ENCODE assay signal across 15 cellular contexts in the genomic region with DNA sequence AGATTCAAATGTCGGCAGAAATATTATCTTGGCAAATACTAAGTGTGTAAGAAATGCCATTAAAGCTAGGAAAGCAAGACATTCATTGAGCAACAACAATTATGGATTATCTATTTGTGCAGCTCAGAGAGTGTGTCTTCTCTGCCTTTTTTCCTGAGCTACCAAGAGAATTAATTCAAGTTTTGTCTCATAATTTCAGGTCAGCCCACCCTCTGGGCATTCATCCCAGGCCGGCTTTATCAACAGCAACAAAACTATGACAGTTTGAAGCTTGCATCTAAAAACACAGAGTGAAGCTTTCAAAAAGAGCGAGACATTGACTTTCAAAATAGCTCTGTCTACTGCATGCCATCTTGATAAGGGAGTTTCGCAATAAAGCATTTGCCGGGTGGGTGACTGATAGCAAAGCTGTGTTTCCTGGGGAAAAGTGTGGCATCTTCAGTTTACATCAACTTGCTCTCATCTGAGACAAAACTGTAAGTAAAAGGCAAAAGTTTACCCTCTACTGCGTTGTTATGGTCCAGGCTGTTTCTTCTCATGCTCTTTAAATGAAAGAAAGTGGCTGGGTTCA.
DNase-seq lines count a peak whose midpoint lies in the region; ATAC-seq, FAIRE-seq and TF ChIP-seq lines count a peak whose summit lies in the region.
"Had no signal": no experiment of that assay in that cellular context is flagged by ENCODE, and none has a peak within 500 bp of the region (broad histone marks: within the 10 kb centered on the region; RNA-seq: fewer than 3 reads in every experiment).

No MANE protein-coding gene starts in this region.

- 1% methylated on average over 6 of the region's 6 CpGs for WGBS in K562 (ENCODE audit: insufficient coverage, low coverage, missing lambda C conversion rate)

- no peaks in the 10 kb centered on the region for H3K27me3 ChIP-seq in BLaER1 treated with 17β-estradiol and CSF1 and Interleukin-3, amounts not matched to agents 10 nM and 100 nM
- no peaks in the 10 kb centered on the region for H3K27me3 ChIP-seq in GM23338 (ENCODE audit: insufficient read depth)
- peaks cover 0 to 6% of the 10 kb centered on the region in 2 experiments; a peak in 1 of 5 replicates for H3K27me3 ChIP-seq in K562 (ENCODE audit: control insufficient read depth in 2 of 2, insufficient read depth in 2 of 2, low read length in 2 of 2)
- H3K27me3 ChIP-seq in HAP-1 (ENCODE audit: low read depth): no peaks in the 10 kb centered on the region

- CTCF ChIA-PET in K562 (lab: Yijun Ruan, JAX; ENCODE audit: low intra/inter-chr PET ratio): no interaction called here

- TF ChIP-seq CTCF in GM23338 (conservative IDR thresholded peaks at IDR 0.05; ENCODE audit: low read depth in 2 of 2) (no peak), K562 (IDR thresholded peaks at IDR 0.05 in 2 of 3, conservative IDR thresholded peaks at IDR 0.05 in 1 of 3; ENCODE audit: insufficient read depth in 2 of 3, low read depth in 1 of 3, low read length in 3 of 3) (no peak), CD14-positive monocyte (IDR thresholded peaks at IDR 0.05) (no peak)

- no peak for TF ChIP-seq EP300 in K562 (IDR thresholded peaks at IDR 0.05; ENCODE audit: low read length)

- intact Hi-C loops in K562 (cut with micrococcal nuclease) (no loop called here), CD14-positive monocyte (cut with micrococcal nuclease) (no loop called here)

- peaks cover 6% of the 10 kb centered on the region for H3K27me3 Mint-ChIP-seq in GM23338 (ENCODE audit: insufficient read depth, low read depth, poor library complexity)
- H3K27me3 Mint-ChIP-seq in CD14-positive monocyte (ENCODE audit: low read depth in 3 of 3): peaks cover 0 to 3% (median 0%) of the 10 kb centered on the region in 3 donors
- H3K27me3 Mint-ChIP-seq: CD4-positive, CD25-positive, alpha-beta regulatory T cell had no signal

- H3K4me1 Mint-ChIP-seq in GM23338 (peaks cover 17% of the 10 kb centered on the region; the same call in 2 of the 3 replicates), CD14-positive monocyte (no peaks in the 10 kb centered on the region)
- H3K4me1 Mint-ChIP-seq: CD4-positive, CD25-positive, alpha-beta regulatory T cell had no signal

- H3K9me3 ChIP-seq in BLaER1 treated with 17β-estradiol and CSF1 and Interleukin-3, amounts not matched to agents 10 nM and 100 nM (replicated peaks in 1 of 11): peaks cover 0 to 21% (median 3%) of the 10 kb centered on the region in 11 experiments; a peak in 8 of 22 replicates
- H3K9me3 ChIP-seq in K562 (replicated peaks; ENCODE audit: control insufficient read depth, insufficient read depth, low read depth, low read length): no peaks in the 10 kb centered on the region
- no peaks in the 10 kb centered on the region for H3K9me3 ChIP-seq in HAP-1
- H3K9me3 ChIP-seq: A549 had no signal

- peaks cover 13% of the 10 kb centered on the region for H3K9me2 ChIP-seq in GM23338 (ENCODE audit: insufficient read depth)

- H3K9me3 Mint-ChIP-seq in GM23338 (no peaks in the 10 kb centered on the region; the same call in 2 of the 3 replicates), CD14-positive monocyte (peaks cover 7 to 28% (median 14%) of the 10 kb centered on the region in 7 donors)
- peaks cover 0 to 10% of the 10 kb centered on the region in 2 donors for H3K9me3 Mint-ChIP-seq in activated naive CD4-positive, alpha-beta T cell treated with anti-CD3 and anti-CD28 coated beads, Interleukin-2, amount 50 U/mL, for 72 hours

- H3K4me1 ChIP-seq in BLaER1 treated with 17β-estradiol and CSF1 and Interleukin-3, amounts not matched to agents 10 nM and 100 nM: peaks cover 0 to 16% (median 13%) of the 10 kb centered on the region in 10 experiments; a peak in 18 of 20 replicates
- H3K4me1 ChIP-seq in GM23338 (ENCODE audit: insufficient read depth) (peaks cover 12% of the 10 kb centered on the region), K562 (replicated peaks in 1 of 2; ENCODE audit: control insufficient read depth in 2 of 2, insufficient read depth in 2 of 2, low read length in 2 of 2) (no peaks in the 10 kb centered on the region), HAP-1 (no peaks in the 10 kb centered on the region)
- H3K4me1 ChIP-seq: A549 had no signal

- POLR2A ChIA-PET in K562 (lab: Yijun Ruan, JAX): no interaction called here

- H3K27ac ChIP-seq in BLaER1 treated with 17β-estradiol and CSF1 and Interleukin-3, amounts not matched to agents 10 nM and 100 nM: peak overlapping the region in 6 of 11 experiments; percentile 4 to 55 (median 26); a peak in 6 of 22 replicates
- H3K27ac ChIP-seq in GM23338 (ENCODE audit: low read depth): no peak overlapping the region
- H3K27ac ChIP-seq in K562 (ENCODE audit: extremely low read depth, low read depth, low read length): no peak overlapping the region
- H3K27ac ChIP-seq: A549 had no signal

- no peak for TF ChIP-seq POLR2A in K562 (conservative IDR thresholded peaks at IDR 0.05)

- no peaks in the 10 kb centered on the region for H3F3A ChIP-seq in GM23338 (replicated peaks; ENCODE audit: low read depth)

- in situ Hi-C loops in K562 (cut with MboI) (no loop called here), HAP-1 (cut with MboI; ENCODE audit: low sequenced_read_pairs) (no loop called here)

- H3K9ac ChIP-seq in BLaER1 treated with 17β-estradiol and CSF1 and Interleukin-3, amounts not matched to agents 10 nM and 100 nM: no peak overlapping the region
- H3K9ac ChIP-seq in K562 (ENCODE audit: insufficient read depth in 1 of 2, low read depth in 2 of 2, low read length in 2 of 2): no peak overlapping the region

- peak overlapping the region; percentile 83; the same call in 1 of the 2 replicates for H2AFZ ChIP-seq in GM23338
- H2AFZ ChIP-seq in K562 (ENCODE audit: low read depth, low read length): no peak overlapping the region

- no peak overlapping the region for H3K4me3 Mint-ChIP-seq in GM23338
- H3K4me3 Mint-ChIP-seq in CD14-positive monocyte: no peak overlapping the region
- H3K4me3 Mint-ChIP-seq: CD4-positive, CD25-positive, alpha-beta regulatory T cell had no signal

- TF ChIP-seq RAD21 in K562 (CRISPR knock-in tag; conservative IDR thresholded peaks at IDR 0.05 in 1 of 2, IDR thresholded peaks at IDR 0.05 in 1 of 2): no peak

- DNase-seq in GM23338 (ENCODE audit: low spot score) (no peak), OCI-M1 (lab: John Stamatoyannopoulos, UW) (peak; percentile 91), K562 (ENCODE audit: extremely low read depth in 1 of 4, low spot score in 3 of 4) (peak in 1 of 4 experiments; percentile 12), HAP-1 (ENCODE audit: low spot score in 2 of 2) (no peak), CD14-positive monocyte (ENCODE audit: low spot score) (no peak)
- no peak for DNase-seq in activated naive CD4-positive, alpha-beta T cell treated with anti-CD3 and anti-CD28 coated beads, Interleukin-2, amount 50 U/mL, for 72 hours (ENCODE audit: low spot score in 2 of 2)
- DNase-seq: Calu3; CD4-positive, CD25-positive, alpha-beta regulatory T cell; DMS 273 treated with DMSO at 0.1 percent for 48 hours; KG1 had no signal

- ATAC-seq in GM23338: no peak
- ATAC-seq in K562: no peak
- no peak for ATAC-seq in GM19452 (IDR thresholded peaks at IDR 0.05; ENCODE audit: unreplicated experiment)
- no peak for ATAC-seq in activated naive CD4-positive, alpha-beta T cell treated with anti-CD3 and anti-CD28 coated beads, Interleukin-2, amount 50 U/mL, for 72 hours
- ATAC-seq: A549, GM12878 had no signal

- H3K4me3 ChIP-seq in BLaER1 treated with 17β-estradiol and CSF1 and Interleukin-3, amounts not matched to agents 10 nM and 100 nM: no peak overlapping the region
- H3K4me3 ChIP-seq in GM23338: no peak overlapping the region
- no peak overlapping the region for H3K4me3 ChIP-seq in K562
- no peak overlapping the region for H3K4me3 ChIP-seq in HAP-1
- H3K4me3 ChIP-seq: A549, GM12878 had no signal

- H3K36me3 Mint-ChIP-seq in GM23338 (ENCODE audit: low read depth) (no peaks in the 10 kb centered on the region), CD14-positive monocyte (no peaks in the 10 kb centered on the region)
- H3K36me3 Mint-ChIP-seq in activated naive CD4-positive, alpha-beta T cell treated with anti-CD3 and anti-CD28 coated beads, Interleukin-2, amount 50 U/mL, for 72 hours: no peaks in the 10 kb centered on the region
- H3K36me3 Mint-ChIP-seq: CD4-positive, CD25-positive, alpha-beta regulatory T cell had no signal

- no peaks in the 10 kb centered on the region for H3K36me3 ChIP-seq in BLaER1 treated with 17β-estradiol and CSF1 and Interleukin-3, amounts not matched to agents 10 nM and 100 nM
- H3K36me3 ChIP-seq in GM23338 (ENCODE audit: insufficient read depth): no peaks in the 10 kb centered on the region; the same call in 1 of the 2 replicates
- H3K36me3 ChIP-seq in K562 (ENCODE audit: control insufficient read depth, insufficient read depth, low read length): no peaks in the 10 kb centered on the region
- H3K36me3 ChIP-seq in HAP-1 (replicated peaks): no peaks in the 10 kb centered on the region

- peak overlapping the region; percentile 24 to 70 (median 58) for H3K4me2 ChIP-seq in BLaER1 treated with 17β-estradiol and CSF1 and Interleukin-3, amounts not matched to agents 10 nM and 100 nM
- no peak overlapping the region for H3K4me2 ChIP-seq in GM23338
- H3K4me2 ChIP-seq in K562 (ENCODE audit: insufficient read depth, low read length): no peak overlapping the region; the same call in 1 of the 2 replicates
- H3K4me2 ChIP-seq: A549 had no signal

- no peak for FAIRE-seq in K562 (lab: Jason Lieb, UNC)
- FAIRE-seq: A549, GM12878, HTR-8/SVneo had no signal

- no peaks in the 10 kb centered on the region for H4K20me1 ChIP-seq in BLaER1 treated with 17β-estradiol and CSF1 and Interleukin-3, amounts not matched to agents 10 nM and 100 nM
- no peaks in the 10 kb centered on the region for H4K20me1 ChIP-seq in GM23338 (replicated peaks; ENCODE audit: insufficient read depth)
- no peaks in the 10 kb centered on the region for H4K20me1 ChIP-seq in K562 (replicated peaks; ENCODE audit: control insufficient read depth, insufficient read depth, low read length)

- no peak overlapping the region for H3K27ac Mint-ChIP-seq in GM23338
- no peak overlapping the region for H3K27ac Mint-ChIP-seq in CD14-positive monocyte
- no peak overlapping the region for H3K27ac Mint-ChIP-seq in activated naive CD4-positive, alpha-beta T cell treated with anti-CD3 and anti-CD28 coated beads, Interleukin-2, amount 50 U/mL, for 72 hours
- H3K27ac Mint-ChIP-seq: CD4-positive, CD25-positive, alpha-beta regulatory T cell had no signal

- no TSS peak for BruUV-seq in K562 (replicated peaks; lab: Mats Ljungman, UMichigan)

- H3K79me2 ChIP-seq in GM23338 (replicated peaks; ENCODE audit: insufficient read depth): no peaks in the 10 kb centered on the region
- H3K79me2 ChIP-seq in K562 (ENCODE audit: control insufficient read depth, insufficient read depth, low read length): no peaks in the 10 kb centered on the region

- H3K9me1 ChIP-seq in K562 (ENCODE audit: control insufficient read depth, insufficient read depth, low read length): no peaks in the 10 kb centered on the region

TF ChIP-seq in K562, 482 proteins besides CTCF, POLR2A, EP300 and RAD21 (continues in another document):
- TF ChIP-seq NUFIP1 (IDR thresholded peaks at IDR 0.05; ENCODE audit: partially characterized antibody) (no peak), CBFA2T3 (IDR thresholded peaks at IDR 0.05) (peak; percentile 28; the same call in 1 of the 2 replicates), E2F3 (CRISPR knock-in tag; IDR thresholded peaks at IDR 0.05) (no peak), HNRNPH1 (optimal IDR thresholded peaks at IDR 0.05; ENCODE audit: low read depth, low read length) (no peak)

Comparison
In these comparisons a context has a peak if more than half of its experiments do, and no peak if none do; other contexts are left out.
1. H3K27ac ChIP-seq: peak in BLaER1 treated with 17β-estradiol and CSF1 and Interleukin-3, amounts not matched to agents 10 nM and 100 nM (6 of 11); none in GM23338 (single experiment) and K562 (single experiment).
2. H3K4me2 ChIP-seq: peak in BLaER1 treated with 17β-estradiol and CSF1 and Interleukin-3, amounts not matched to agents 10 nM and 100 nM (11 of 11); none in GM23338 (single experiment) and K562 (single experiment).